ENCODE assay signal across 14 cellular contexts in the genomic region with DNA sequence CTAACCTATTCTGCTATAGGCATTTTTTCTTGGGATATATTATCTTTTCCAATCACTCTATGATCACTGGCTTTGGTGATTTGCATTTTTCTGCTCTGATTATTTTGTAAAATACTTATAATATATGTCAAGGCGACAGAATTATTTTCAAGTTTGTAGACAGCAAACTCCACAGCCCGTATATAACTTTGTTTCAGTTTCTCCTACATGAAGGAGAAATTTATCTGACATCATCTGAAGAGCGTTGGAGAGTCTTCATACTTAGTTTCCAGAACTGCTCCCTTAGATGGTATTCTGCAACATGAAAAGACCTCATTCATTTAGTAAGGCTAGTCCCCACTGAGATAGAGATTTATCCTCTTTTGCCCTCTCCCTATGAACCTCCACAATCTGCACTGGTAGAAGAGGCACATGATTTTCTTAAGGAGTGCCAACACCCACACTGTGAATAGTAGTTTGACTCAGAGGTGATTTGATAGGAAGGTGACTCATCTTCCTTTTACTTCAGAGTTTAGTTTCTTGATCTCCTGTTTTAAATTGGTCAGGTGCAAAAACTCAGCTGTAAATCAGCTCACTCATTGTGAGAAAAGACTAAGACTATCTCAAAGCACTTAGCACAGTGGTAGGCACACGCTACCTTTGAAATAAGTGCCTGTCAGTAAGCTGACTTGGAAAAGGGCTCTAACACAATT.
A peak's percentile ranks its signal among the peaks of the same experiment; 100 is the strongest.
DNase-seq lines count a peak whose midpoint lies in the region; ATAC-seq and TF ChIP-seq lines count a peak whose summit lies in the region.
"Had no signal": no experiment of that assay in that cellular context is flagged by ENCODE, and none has a peak within 500 bp of the region (broad histone marks: within the 10 kb centered on the region; RNA-seq: fewer than 3 reads in every experiment).

No MANE protein-coding gene starts in this region.

- H3K27ac ChIP-seq in IMR-90 (ENCODE audit: insufficient read depth, low read length) (no peak overlapping the region), osteoblast (ENCODE audit: low read depth, low read length) (no peak overlapping the region)
- H3K27ac ChIP-seq in CD8-positive, alpha-beta T cell (ENCODE audit: low read depth, low read length) = no peak overlapping the region
- H3K27ac ChIP-seq: tibial nerve had no signal

- in situ Hi-C loops in IMR-90 (cut with MboI; ENCODE audit: low sequenced_read_pairs) = no loop called here

- H3K9me3 ChIP-seq in IMR-90 (ENCODE audit: control insufficient read depth, insufficient read depth, low read length) = no peaks in the 10 kb centered on the region
- H3K9me3 ChIP-seq in osteoblast (ENCODE audit: low read depth, low read length) = no peaks in the 10 kb centered on the region
- no peaks in the 10 kb centered on the region for H3K9me3 ChIP-seq in CD8-positive, alpha-beta T cell (ENCODE audit: low read length)
- H3K9me3 ChIP-seq: tibial nerve had no signal

- no peak for TF ChIP-seq RAD21 in IMR-90 (IDR thresholded peaks at IDR 0.05; ENCODE audit: low read length)

- H3K56ac ChIP-seq in IMR-90 (ENCODE audit: extremely low read depth, insufficient read depth, low read length) = no peak overlapping the region

- H3K4me1 ChIP-seq in IMR-90 (ENCODE audit: control insufficient read depth, insufficient read depth, low read length) = no peaks in the 10 kb centered on the region
- no peaks in the 10 kb centered on the region for H3K4me1 ChIP-seq in osteoblast (ENCODE audit: insufficient read depth, low read length)
- H3K4me1 ChIP-seq in CD8-positive, alpha-beta T cell (ENCODE audit: insufficient read depth, low read length) = no peaks in the 10 kb centered on the region
- H3K4me1 ChIP-seq: tibial nerve had no signal

- H2AK5ac ChIP-seq in IMR-90 (ENCODE audit: low read depth, low read length) = no peak overlapping the region

- no peak overlapping the region for H3K4ac ChIP-seq in IMR-90 (ENCODE audit: low read depth, low read length)

- POLR2A ChIA-PET in IMR-90 (lab: Charles Lee; ENCODE audit: unreplicated experiment) = no interaction called here
- POLR2A ChIA-PET in CD8-positive, alpha-beta T cell (lab: Charles Lee) = no interaction called here

- dilution Hi-C loops in IMR-90 (cut with HindIII; ENCODE audit: low sequenced_read_pairs, unreplicated experiment) = no loop called here

- BruUV-seq in IMR-90 (replicated peaks; lab: Mats Ljungman, UMichigan) = no TSS peak

- H3K36me3 ChIP-seq in IMR-90 (ENCODE audit: control insufficient read depth, insufficient read depth, low read length) (no peaks in the 10 kb centered on the region), osteoblast (ENCODE audit: insufficient read depth, low read length) (no peaks in the 10 kb centered on the region)
- H3K36me3 ChIP-seq in CD8-positive, alpha-beta T cell (ENCODE audit: insufficient read depth, low read length) = no peaks in the 10 kb centered on the region
- H3K36me3 ChIP-seq: tibial nerve had no signal

- no peaks in the 10 kb centered on the region for H3K27me3 Mint-ChIP-seq in CD8-positive, alpha-beta T cell (ENCODE audit: low read depth)
- H3K27me3 Mint-ChIP-seq: activated naive CD8-positive, alpha-beta T cell had no signal

- no peak overlapping the region for H2BK15ac ChIP-seq in IMR-90 (ENCODE audit: low read depth, low read length)

- intact Hi-C loops in IMR-90 (cut with micrococcal nuclease) = no loop called here
- intact Hi-C loops in CD8-positive, alpha-beta T cell (cut with DNase I, micrococcal nuclease) = no loop called here

- no peak overlapping the region for H2BK5ac ChIP-seq in IMR-90 (ENCODE audit: low read depth, low read length, poor library complexity, severe bottlenecking)

- DNase-seq in GM03348 (ENCODE audit: low spot score) = peak; percentile 5
- DNase-seq in IMR-90 = peak; percentile 82
- DNase-seq in cardiac fibroblast (ENCODE audit: low read depth in 2 of 2) = peak; percentile 39 to 53
- peak; percentile 1 for DNase-seq in osteoblast (ENCODE audit: insufficient read length, low spot score, missing footprints)
- no peak for DNase-seq in CD8-positive, alpha-beta T cell
- DNase-seq: DND-41; GOT3; kidney; NK-92 treated with Interleukin-12 subunit alpha and Interleukin-12 subunit beta, amount 100 ng/mL, for 24 hours; occipital lobe had no signal

- H3K79me1 ChIP-seq in IMR-90 (ENCODE audit: low read depth in 1 of 2, low read length in 2 of 2) = no peaks in the 10 kb centered on the region

- H4K8ac ChIP-seq in IMR-90 (ENCODE audit: low read depth in 2 of 2, low read length in 2 of 2) = no peak overlapping the region

- H3K27me3 ChIP-seq in IMR-90 (ENCODE audit: control insufficient read depth, insufficient read depth, low read length) (no peaks in the 10 kb centered on the region), osteoblast (ENCODE audit: insufficient read depth, low read length) (no peaks in the 10 kb centered on the region)
- no peaks in the 10 kb centered on the region for H3K27me3 ChIP-seq in CD8-positive, alpha-beta T cell (ENCODE audit: insufficient read depth, low read length)
- H3K27me3 ChIP-seq: tibial nerve had no signal

- no peak overlapping the region for H2BK120ac ChIP-seq in IMR-90 (ENCODE audit: low read depth, low read length)

- H3K4me3 ChIP-seq in IMR-90 (ENCODE audit: insufficient read depth, low read depth, low read length) (no peak overlapping the region), cardiac fibroblast (replicated peaks in 1 of 2; ENCODE audit: low read depth in 2 of 2, low read length in 2 of 2) (no peak overlapping the region), osteoblast (ENCODE audit: insufficient read depth, low read length) (no peak overlapping the region)
- no peak overlapping the region for H3K4me3 ChIP-seq in CD8-positive, alpha-beta T cell (ENCODE audit: low read depth, low read length)
- H3K4me3 ChIP-seq: tibial nerve had no signal

- no peak overlapping the region for H2BK20ac ChIP-seq in IMR-90 (ENCODE audit: low read depth, low read length)

- no peaks in the 10 kb centered on the region for H3K4me1 Mint-ChIP-seq in CD8-positive, alpha-beta T cell (ENCODE audit: low read depth)

- no peak overlapping the region for H3K23ac ChIP-seq in IMR-90 (ENCODE audit: low read depth, low read length)

- H2AFZ ChIP-seq in IMR-90 (replicated peaks; ENCODE audit: low read length, poor library complexity) (no peak overlapping the region), osteoblast (ENCODE audit: low read length) (no peak overlapping the region)

- CTCF ChIA-PET in IMR-90 (lab: Yijun Ruan, JAX) = no interaction called here
- CTCF ChIA-PET in CD8-positive, alpha-beta T cell (lab: Charles Lee) = interaction anchor here (0.6 to 0.8 kb wide), 2 partner anchors 11 to 626 kb away, joined by 3 read pairs; no protein-coding TSS in a partner anchor

- no peak overlapping the region for H4K5ac ChIP-seq in IMR-90 (ENCODE audit: low read depth, low read length)

- TF ChIP-seq POLR2A in IMR-90 (IDR thresholded peaks at IDR 0.05; ENCODE audit: low read depth, low read length) = no peak

- H3K9ac ChIP-seq in IMR-90 (ENCODE audit: low read depth, low read length) = no peak overlapping the region

- H3K18ac ChIP-seq in IMR-90 (ENCODE audit: low read depth, low read length) = no peak overlapping the region

- no peaks in the 10 kb centered on the region for H3K36me3 Mint-ChIP-seq in CD8-positive, alpha-beta T cell
- H3K36me3 Mint-ChIP-seq: activated naive CD8-positive, alpha-beta T cell had no signal

- H4K20me1 ChIP-seq in IMR-90 (ENCODE audit: insufficient read depth, low read length) = no peaks in the 10 kb centered on the region
- H4K20me1 ChIP-seq in osteoblast (ENCODE audit: insufficient read depth, low read length) = no peaks in the 10 kb centered on the region

- no peak overlapping the region for H3K14ac ChIP-seq in IMR-90 (replicated peaks; ENCODE audit: low read depth, low read length)

- no CpG with 5 or more reads among the region's 4 CpGs for WGBS in IMR-90 (ENCODE audit: extremely low coverage in 2 of 2, insufficient read length in 1 of 2), 2 experiments

- H3K4me3 Mint-ChIP-seq in CD8-positive, alpha-beta T cell = no peak overlapping the region
- H3K4me3 Mint-ChIP-seq: activated naive CD8-positive, alpha-beta T cell had no signal

- H3K27ac Mint-ChIP-seq in CD8-positive, alpha-beta T cell = no peak overlapping the region
- H3K27ac Mint-ChIP-seq: activated naive CD8-positive, alpha-beta T cell had no signal

- H3K9me1 ChIP-seq in IMR-90 (ENCODE audit: insufficient read depth, low read length) = no peaks in the 10 kb centered on the region; the same call in 1 of the 2 replicates

- H3K4me2 ChIP-seq in IMR-90 (ENCODE audit: low read depth, low read length) (no peak overlapping the region; the same call in 1 of the 2 replicates), osteoblast (ENCODE audit: insufficient read depth, low read length) (no peak overlapping the region)

- H2AK9ac ChIP-seq in IMR-90 (replicated peaks; ENCODE audit: low read depth, low read length, poor library complexity) = no peak overlapping the region

- no peak overlapping the region for H4K91ac ChIP-seq in IMR-90 (ENCODE audit: insufficient read depth, low read depth, low read length)

- no peak for TF ChIP-seq CTCF in IMR-90 (conservative IDR thresholded peaks at IDR 0.05; ENCODE audit: low read depth, low read length)
- no peak for TF ChIP-seq CTCF in cardiac fibroblast (IDR thresholded peaks at IDR 0.05; ENCODE audit: low read depth, low read length)
- TF ChIP-seq CTCF in osteoblast (IDR thresholded peaks at IDR 0.05; ENCODE audit: extremely low read depth, low read depth, low read length) = no peak
- TF ChIP-seq CTCF in CD8-positive, alpha-beta T cell (IDR thresholded peaks at IDR 0.05) = no peak

- no peak; the same call in 1 of the 2 replicates for ATAC-seq in IMR-90 (ENCODE audit: low read depth)
- ATAC-seq in HG03039 (IDR thresholded peaks at IDR 0.05; ENCODE audit: unreplicated experiment) = no peak
- ATAC-seq in GM19452 (IDR thresholded peaks at IDR 0.05; ENCODE audit: unreplicated experiment) = no peak
- ATAC-seq in CD8-positive, alpha-beta T cell = no peak

- no peaks in the 10 kb centered on the region for H3K79me2 ChIP-seq in osteoblast (ENCODE audit: insufficient read depth, low read length)

- no peaks in the 10 kb centered on the region for H3K9me3 Mint-ChIP-seq in CD8-positive, alpha-beta T cell

TF ChIP-seq in IMR-90, 13 proteins besides CTCF, POLR2A, EP300 and RAD21:
- peak; percentile 69; the same call in 1 of the 2 replicates for TF ChIP-seq FOS (IDR thresholded peaks at IDR 0.05; ENCODE audit: low read depth, low read length)
- no peak for TF ChIP-seq CEBPB (IDR thresholded peaks at IDR 0.05; ENCODE audit: low read depth, low read length)
- no peak for TF ChIP-seq NFE2L2 (IDR thresholded peaks at IDR 0.05; ENCODE audit: low read depth, low read length)
- peak; percentile 52; the same call in 1 of the 2 replicates for TF ChIP-seq BHLHE40 (IDR thresholded peaks at IDR 0.05; ENCODE audit: low read depth, low read length)
- TF ChIP-seq RFX5 (IDR thresholded peaks at IDR 0.05; ENCODE audit: low read depth, low read length) = no peak

Comparison
In these comparisons a context has a peak if more than half of its experiments do, and no peak if none do; other contexts are left out.
1. DNase-seq: peak in GM03348 (single experiment), IMR-90 (single experiment), cardiac fibroblast (2 of 2) and osteoblast (single experiment); none in CD8-positive, alpha-beta T cell (0 of 7).